8 cellular contexts compared by ENCODE assay signal in genomic region chr12:120903818-120904773, GRCh38. TPM values are rescaled to one million over a fixed set of nuclear protein-coding genes. Genes with fewer than 3 reads are reported as not detected.
A peak's percentile ranks its signal among the peaks of the same experiment; 100 is the strongest.
DNase-seq lines count a peak whose midpoint lies in the region; FAIRE-seq and TF ChIP-seq lines count a peak whose summit lies in the region.

Gene SPPL3 (minus strand): TSS chr12:120904358. CDS start chr12:120903867, 491 bp downstream.

- H3K27me3 Mint-ChIP-seq in activated naive CD4-positive, alpha-beta T cell treated with anti-CD3 and anti-CD28 coated beads for 36 hours (ENCODE audit: low read depth), result no peaks in the 10 kb centered on the region

- H3K36me3 Mint-ChIP-seq in activated naive CD4-positive, alpha-beta T cell treated with anti-CD3 and anti-CD28 coated beads for 36 hours (ENCODE audit: low read depth), result peaks cover 5% of the 10 kb centered on the region

- intact Hi-C loops in activated naive CD4-positive, alpha-beta T cell treated with anti-CD3 and anti-CD28 coated beads for 36 hours (cut with micrococcal nuclease), result loop anchor here (1.0 to 5.0 kb wide), 5 partner anchors 47 to 323 kb away; partner anchors contain the start of genes MLEC and POP5

- H3K4me3 ChIP-seq in HFF-Myc (replicated peaks; ENCODE audit: low read depth, low read length) (peak within 1 kb of the TSS; percentile 85), neutrophil (ENCODE audit: low read depth in 1 of 2, low read length in 1 of 2) (peak within 1 kb of the TSS; percentile 83 to 88), subcutaneous abdominal adipose tissue (ENCODE audit: low read depth in 1 of 5, low read length in 5 of 5) (peak within 1 kb of the TSS; percentile 73 to 88 (median 86))

- TF ChIP-seq CTCF in HFF-Myc (IDR thresholded peaks at IDR 0.05; ENCODE audit: low read depth, low read length, missing control alignments), result no peak
- peak; percentile 12 for TF ChIP-seq CTCF in neutrophil (IDR thresholded peaks at IDR 0.05)

- in situ Hi-C loops in SK-MEL-5 (cut with HindIII; ENCODE audit: low pct_unique_long_range_greater_than_20kb, low sequenced_read_pairs), result no loop called here

- H3K36me3 ChIP-seq in neutrophil (no peaks in the 10 kb centered on the region), subcutaneous abdominal adipose tissue (ENCODE audit: control insufficient read depth in 5 of 5, insufficient read depth in 5 of 5, low read length in 5 of 5) (no peaks in the 10 kb centered on the region)

- H3K9me3 Mint-ChIP-seq in activated naive CD4-positive, alpha-beta T cell treated with anti-CD3 and anti-CD28 coated beads for 36 hours, result no peaks in the 10 kb centered on the region

- FAIRE-seq in frontal cortex (lab: Jason Lieb, UNC), result no peak

- H3K27me3 ChIP-seq in neutrophil, result no peaks in the 10 kb centered on the region
- H3K27me3 ChIP-seq in subcutaneous abdominal adipose tissue (ENCODE audit: control insufficient read depth in 5 of 5, insufficient read depth in 4 of 5, low read length in 5 of 5), result no peaks in the 10 kb centered on the region

- CTCF ChIA-PET in activated naive CD4-positive, alpha-beta T cell treated with anti-CD3 and anti-CD28 coated beads for 36 hours (lab: Charles Lee), result interaction anchor here (1.4 kb wide), 2 partner anchors 47 to 67 kb away, joined by 3 to 5 read pairs; no protein-coding TSS in a partner anchor

- peak within 1 kb of the TSS; percentile 99 for H3K4me3 Mint-ChIP-seq in activated naive CD4-positive, alpha-beta T cell treated with anti-CD3 and anti-CD28 coated beads for 36 hours

- H3K9me3 ChIP-seq in neutrophil (no peaks in the 10 kb centered on the region), subcutaneous abdominal adipose tissue (ENCODE audit: control insufficient read depth in 5 of 5, low read length in 5 of 5) (no peaks in the 10 kb centered on the region)

- H3K27ac ChIP-seq in neutrophil (peak within 1 kb of the TSS; percentile 96), subcutaneous abdominal adipose tissue (ENCODE audit: low read depth, low read length) (peak within 1 kb of the TSS; percentile 60)

- peak within 1 kb of the TSS in 4 of 5 donors; percentile 84 to 87 (median 85) for H3K9ac ChIP-seq in subcutaneous abdominal adipose tissue (ENCODE audit: low read length in 5 of 5)

- H3K4me1 ChIP-seq in neutrophil (ENCODE audit: control insufficient read depth in 1 of 2, insufficient read depth in 1 of 2, low read depth in 1 of 2, low read length in 1 of 2) (peaks cover 23 to 33% of the 10 kb centered on the region in 2 experiments), subcutaneous abdominal adipose tissue (ENCODE audit: control insufficient read depth in 5 of 5, insufficient read depth in 5 of 5, low read length in 5 of 5) (peaks cover 0 to 30% (median 23%) of the 10 kb centered on the region in 5 donors)

- H3K4me1 Mint-ChIP-seq in activated naive CD4-positive, alpha-beta T cell treated with anti-CD3 and anti-CD28 coated beads for 36 hours (ENCODE audit: low read depth), result peaks cover 29% of the 10 kb centered on the region

- H3K27ac Mint-ChIP-seq in activated naive CD4-positive, alpha-beta T cell treated with anti-CD3 and anti-CD28 coated beads for 36 hours, result peak within 1 kb of the TSS; percentile 91

- DNase-seq in GM03348 (ENCODE audit: low spot score), result peak; percentile 97
- DNase-seq in HFF-Myc (ENCODE audit: extremely low read depth, low read depth), result peak; percentile 33
- peak; percentile 80 for DNase-seq in MV-4-11 (lab: John Stamatoyannopoulos, UW)
- peak; percentile 82 for DNase-seq in SK-MEL-5 (ENCODE audit: low read depth, low spot score)
- peak; percentile 91 for DNase-seq in activated naive CD4-positive, alpha-beta T cell treated with anti-CD3 and anti-CD28 coated beads for 36 hours
- peak; percentile 97 to 99 for DNase-seq in frontal cortex (ENCODE audit: low spot score in 2 of 2)

RNA-seq across cellular contexts. Expression of gene SPPL3, which starts in this region (rescaled TPM):
- 7.4 and 7.5 TPM in 2 replicates for total RNA-seq in SK-MEL-5 (2014; rRNA removed; shearing (Covaris generic))
- 51.2 and 56.2 TPM in 2 replicates for polyA plus RNA-seq in SK-MEL-5 (2015; cell fraction: cytosol; rRNA removed)
- polyA plus RNA-seq in SK-MEL-5 (2015; cell fraction: nucleus; rRNA removed), result 8.2 and 16.0 TPM in 2 replicates
- total RNA-seq in activated naive CD4-positive, alpha-beta T cell treated with anti-CD3 and anti-CD28 coated beads for 36 hours, result 10 to 100 TPM; 19.8 to 22.2 TPM
- 45.2 TPM for total RNA-seq in frontal cortex

Comparison
In these comparisons a context has a peak if more than half of its experiments do, and no peak if none do; other contexts are left out.
1. Peak in every context shown above with its lines: DNase-seq, H3K4me3 ChIP-seq and H3K27ac ChIP-seq.
2. DNase-seq: peak in every context shown above with its lines; median percentile 98 in frontal cortex; 97 in GM03348; 91 in activated naive CD4-positive, alpha-beta T cell treated with anti-CD3 and anti-CD28 coated beads for 36 hours; 82 in SK-MEL-5; 80 in MV-4-11; 33 in HFF-Myc.